In genomic region chr3:130433306-130433705, GRCh38 we compare ENCODE assay signal across 1 cellular context.
TF ChIP-seq lines count a peak whose summit lies in the region.

No MANE protein-coding gene starts in this region.

TF ChIP-seq in K562, 482 proteins besides CTCF, POLR2A, EP300 and RAD21 (continued from another document and continues in another):
- TF ChIP-seq ZNF436 (CRISPR knock-in tag; IDR thresholded peaks at IDR 0.05), result no peak
- TF ChIP-seq PCBP1 (IDR thresholded peaks at IDR 0.05; ENCODE audit: low read depth, low read length, poor library complexity, severe bottlenecking), result no peak
- TF ChIP-seq TOE1 (IDR thresholded peaks at IDR 0.05; ENCODE audit: borderline replicate concordance), result no peak
- no peak for TF ChIP-seq TOE1 (CRISPR knock-in tag; IDR thresholded peaks at IDR 0.05; ENCODE audit: borderline replicate concordance, low read depth)
- no peak for TF ChIP-seq ZNF232 (CRISPR knock-in tag; IDR thresholded peaks at IDR 0.05)
- TF ChIP-seq EP400 (IDR thresholded peaks at IDR 0.05), result no peak
- peak; percentile 53 for TF ChIP-seq TEAD4 (IDR thresholded peaks at IDR 0.05; ENCODE audit: low read length)
- TF ChIP-seq TEAD4 (CRISPR knock-in tag; IDR thresholded peaks at IDR 0.05; ENCODE audit: borderline replicate concordance), result no peak
- TF ChIP-seq RHOXF2B (CRISPR knock-in tag; conservative IDR thresholded peaks at IDR 0.05), result no peak
- TF ChIP-seq TGIF2 (CRISPR knock-in tag; IDR thresholded peaks at IDR 0.05), result no peak
- TF ChIP-seq NR1H2 (CRISPR knock-in tag; IDR thresholded peaks at IDR 0.05), result no peak
- no peak for TF ChIP-seq RERE (CRISPR knock-in tag; IDR thresholded peaks at IDR 0.05; ENCODE audit: borderline replicate concordance)
- TF ChIP-seq SPI1 (IDR thresholded peaks at IDR 0.05; ENCODE audit: borderline replicate concordance, low read depth, low read length), result no peak
- TF ChIP-seq POLR3G (IDR thresholded peaks at IDR 0.05; ENCODE audit: extremely low read depth, insufficient read length, insufficient replicate concordance), result no peak
- no peak for TF ChIP-seq RBBP5 (IDR thresholded peaks at IDR 0.05; ENCODE audit: borderline replicate concordance, insufficient read depth, low read length, poor library complexity, severe bottlenecking)
- TF ChIP-seq PHF21A (IDR thresholded peaks at IDR 0.05; ENCODE audit: borderline replicate concordance, low read depth), result no peak
- peak; percentile 13 for TF ChIP-seq MEIS2 (IDR thresholded peaks at IDR 0.05; ENCODE audit: partially characterized antibody)
- no peak for TF ChIP-seq XRCC5 (IDR thresholded peaks at IDR 0.05; ENCODE audit: low read depth, low read length)
- TF ChIP-seq, protein P1, sequence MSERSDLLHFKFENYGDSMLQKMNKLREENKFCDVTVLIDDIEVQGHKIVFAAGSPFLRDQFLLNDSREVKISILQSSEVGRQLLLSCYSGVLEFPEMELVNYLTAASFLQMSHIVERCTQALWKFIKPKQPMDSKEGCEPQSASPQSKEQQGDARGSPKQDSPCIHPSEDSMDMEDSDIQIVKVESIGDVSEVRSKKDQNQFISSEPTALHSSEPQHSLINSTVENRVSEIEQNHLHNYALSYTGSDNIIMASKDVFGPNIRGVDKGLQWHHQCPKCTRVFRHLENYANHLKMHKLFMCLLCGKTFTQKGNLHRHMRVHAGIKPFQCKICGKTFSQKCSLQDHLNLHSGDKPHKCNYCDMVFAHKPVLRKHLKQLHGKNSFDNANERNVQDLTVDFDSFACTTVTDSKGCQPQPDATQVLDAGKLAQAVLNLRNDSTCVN (CRISPR knock-in tag; IDR thresholded peaks at IDR 0.05), result no peak
- peak; percentile 61; the same call in 1 of the 2 replicates for TF ChIP-seq TAL1 (IDR thresholded peaks at IDR 0.05)
- TF ChIP-seq SMARCA4 (IDR thresholded peaks at IDR 0.05), result peak; percentile 63
- peak in 1 of 2 experiments; percentile 43; a peak in 1 of 4 replicates for TF ChIP-seq RCOR1 (IDR thresholded peaks at IDR 0.05; ENCODE audit: borderline replicate concordance in 1 of 2, low read depth in 2 of 2, low read length in 2 of 2)
- no peak for TF ChIP-seq FOXJ3 (CRISPR knock-in tag; IDR thresholded peaks at IDR 0.05)
- no peak for TF ChIP-seq HCFC1 (IDR thresholded peaks at IDR 0.05; ENCODE audit: low read depth, low read length)
- TF ChIP-seq ZKSCAN1 (IDR thresholded peaks at IDR 0.05; ENCODE audit: low read depth, low read length), result no peak
- TF ChIP-seq ZBTB1 (CRISPR knock-in tag; IDR thresholded peaks at IDR 0.05; ENCODE audit: borderline replicate concordance, low read depth), result no peak
- TF ChIP-seq BRF1 (IDR thresholded peaks at IDR 0.05; ENCODE audit: borderline replicate concordance, extremely low read depth, insufficient read length), result no peak
- TF ChIP-seq E2F8 (IDR thresholded peaks at IDR 0.05; ENCODE audit: low read depth, partially characterized antibody), result no peak
- TF ChIP-seq CGGBP1 (CRISPR knock-in tag; IDR thresholded peaks at IDR 0.05), result no peak
- no peak for TF ChIP-seq ATF7 (IDR thresholded peaks at IDR 0.05)
- TF ChIP-seq, protein P2, sequence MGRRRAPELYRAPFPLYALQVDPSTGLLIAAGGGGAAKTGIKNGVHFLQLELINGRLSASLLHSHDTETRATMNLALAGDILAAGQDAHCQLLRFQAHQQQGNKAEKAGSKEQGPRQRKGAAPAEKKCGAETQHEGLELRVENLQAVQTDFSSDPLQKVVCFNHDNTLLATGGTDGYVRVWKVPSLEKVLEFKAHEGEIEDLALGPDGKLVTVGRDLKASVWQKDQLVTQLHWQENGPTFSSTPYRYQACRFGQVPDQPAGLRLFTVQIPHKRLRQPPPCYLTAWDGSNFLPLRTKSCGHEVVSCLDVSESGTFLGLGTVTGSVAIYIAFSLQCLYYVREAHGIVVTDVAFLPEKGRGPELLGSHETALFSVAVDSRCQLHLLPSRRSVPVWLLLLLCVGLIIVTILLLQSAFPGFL (CRISPR knock-in tag; IDR thresholded peaks at IDR 0.05), result no peak
- no peak for TF ChIP-seq CEBPB (tag; IDR thresholded peaks at IDR 0.05)
- no peak for TF ChIP-seq ZNF174 (CRISPR knock-in tag; IDR thresholded peaks at IDR 0.05)
- TF ChIP-seq SMAD2 (IDR thresholded peaks at IDR 0.05; ENCODE audit: low read depth, low read length), result no peak
- no peak for TF ChIP-seq NUFIP1 (IDR thresholded peaks at IDR 0.05; ENCODE audit: partially characterized antibody)
- TF ChIP-seq SRSF9 (IDR thresholded peaks at IDR 0.05; ENCODE audit: borderline replicate concordance, low read depth, low read length), result no peak
- TF ChIP-seq FOXP1 (CRISPR knock-in tag; IDR thresholded peaks at IDR 0.05), result no peak
- TF ChIP-seq DPF2 (IDR thresholded peaks at IDR 0.05), result peak; percentile 71
- TF ChIP-seq HDAC1 (IDR thresholded peaks at IDR 0.05), result 0 out of 4 replicates have a peak, but pooled peaks of 1 of the 2 experiments have one; percentile 32
- TF ChIP-seq, protein P3, sequence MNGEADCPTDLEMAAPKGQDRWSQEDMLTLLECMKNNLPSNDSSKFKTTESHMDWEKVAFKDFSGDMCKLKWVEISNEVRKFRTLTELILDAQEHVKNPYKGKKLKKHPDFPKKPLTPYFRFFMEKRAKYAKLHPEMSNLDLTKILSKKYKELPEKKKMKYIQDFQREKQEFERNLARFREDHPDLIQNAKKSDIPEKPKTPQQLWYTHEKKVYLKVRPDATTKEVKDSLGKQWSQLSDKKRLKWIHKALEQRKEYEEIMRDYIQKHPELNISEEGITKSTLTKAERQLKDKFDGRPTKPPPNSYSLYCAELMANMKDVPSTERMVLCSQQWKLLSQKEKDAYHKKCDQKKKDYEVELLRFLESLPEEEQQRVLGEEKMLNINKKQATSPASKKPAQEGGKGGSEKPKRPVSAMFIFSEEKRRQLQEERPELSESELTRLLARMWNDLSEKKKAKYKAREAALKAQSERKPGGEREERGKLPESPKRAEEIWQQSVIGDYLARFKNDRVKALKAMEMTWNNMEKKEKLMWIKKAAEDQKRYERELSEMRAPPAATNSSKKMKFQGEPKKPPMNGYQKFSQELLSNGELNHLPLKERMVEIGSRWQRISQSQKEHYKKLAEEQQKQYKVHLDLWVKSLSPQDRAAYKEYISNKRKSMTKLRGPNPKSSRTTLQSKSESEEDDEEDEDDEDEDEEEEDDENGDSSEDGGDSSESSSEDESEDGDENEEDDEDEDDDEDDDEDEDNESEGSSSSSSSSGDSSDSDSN (IDR thresholded peaks at IDR 0.05; ENCODE audit: borderline replicate concordance in 1 of 2, low read depth in 2 of 2, low read length in 2 of 2), result no peak
- TF ChIP-seq BRD4 (IDR thresholded peaks at IDR 0.05), result no peak
- TF ChIP-seq ZNF408 (CRISPR knock-in tag; IDR thresholded peaks at IDR 0.05; ENCODE audit: low read depth), result no peak
- no peak for TF ChIP-seq ETV1 (tag; conservative IDR thresholded peaks at IDR 0.05; ENCODE audit: low read depth)
- TF ChIP-seq HNRNPK (IDR thresholded peaks at IDR 0.05; ENCODE audit: low read depth, low read length, poor library complexity, severe bottlenecking), result no peak
- TF ChIP-seq ZNF41 (CRISPR knock-in tag; conservative IDR thresholded peaks at IDR 0.05), result no peak
- no peak for TF ChIP-seq NR2C2 (CRISPR knock-in tag; IDR thresholded peaks at IDR 0.05)
- TF ChIP-seq NR2C2 (tag; IDR thresholded peaks at IDR 0.05), result no peak
- TF ChIP-seq HMG20A (CRISPR knock-in tag; conservative IDR thresholded peaks at IDR 0.05), result no peak
- no peak for TF ChIP-seq GABPB2 (CRISPR knock-in tag; conservative IDR thresholded peaks at IDR 0.05)
- TF ChIP-seq IRF2 (CRISPR knock-in tag; IDR thresholded peaks at IDR 0.05), result no peak
- no peak for TF ChIP-seq SREBF2 (CRISPR knock-in tag; IDR thresholded peaks at IDR 0.05)
- peak; percentile 26; the same call in 1 of the 2 replicates for TF ChIP-seq NCOR1 (IDR thresholded peaks at IDR 0.05)
